In the genomic region with DNA sequence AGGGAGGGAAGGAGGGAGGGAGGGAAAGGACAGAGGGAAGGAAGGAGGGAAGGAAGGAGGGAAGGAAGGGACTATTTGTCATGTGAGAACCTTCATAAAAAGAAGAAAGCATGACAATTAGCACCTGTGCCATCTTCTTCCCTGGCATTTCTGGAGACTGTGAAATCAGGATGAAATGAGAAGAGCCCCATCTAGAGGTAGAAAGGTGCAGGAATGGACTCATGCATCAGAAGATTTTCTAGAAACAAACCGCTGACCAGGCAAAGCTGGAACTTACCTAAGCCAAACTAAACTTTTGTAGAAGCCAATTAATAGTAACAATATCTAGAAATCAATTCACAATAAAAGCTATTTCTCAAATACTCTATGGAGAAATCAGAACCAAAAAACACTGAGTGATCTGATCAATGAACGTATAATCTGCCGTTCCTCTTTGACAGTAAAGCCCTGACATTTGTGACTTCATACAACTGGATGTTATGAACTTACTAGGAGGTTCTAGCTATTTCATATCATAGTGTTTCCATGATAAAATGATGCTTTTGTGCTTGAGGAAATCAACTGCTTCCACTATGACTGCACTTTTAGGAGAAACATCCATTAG, we compare ENCODE assay signal across 8 cellular contexts. TPM values are rescaled to one million over a fixed set of nuclear protein-coding genes. Genes with fewer than 3 reads are reported as not detected.
DNase-seq lines count a peak whose midpoint lies in the region; ATAC-seq and TF ChIP-seq lines count a peak whose summit lies in the region.

No MANE protein-coding gene starts in this region.

- H3K4me1 ChIP-seq in thoracic aorta (ENCODE audit: control insufficient read depth in 1 of 2, low read depth in 2 of 2) = no peaks in the 10 kb centered on the region

- no peaks in the 10 kb centered on the region for H3K27me3 ChIP-seq in thoracic aorta (replicated peaks; ENCODE audit: insufficient read depth)

- WGBS in lower leg skin, 2 donors = 51 to 55% methylated on average over 3 of the region's 3 CpGs

- no peaks in the 10 kb centered on the region for H3K9me3 ChIP-seq in thoracic aorta

- no peak overlapping the region for H3K27ac ChIP-seq in thoracic aorta

- TF ChIP-seq CTCF in GM12874 (IDR thresholded peaks at IDR 0.05; ENCODE audit: insufficient read depth, low read depth, low read length) (peak; percentile 54; the same call in 1 of the 2 replicates), thoracic aorta (IDR thresholded peaks at IDR 0.05) (peak; percentile 29), lower leg skin (IDR thresholded peaks at IDR 0.05) (no peak)

- intact Hi-C loops in posterior vena cava (cut with DNase I) = loop anchor here in 1 of 2 donors (10.0 kb wide), 1 partner anchor 473 kb away; no protein-coding TSS in a partner anchor
- intact Hi-C loops in lower leg skin (cut with DNase I; ENCODE audit: low total_unique reads) = loop anchor here (10.0 kb wide), 2 partner anchors 473 to 497 kb away; a partner anchor contains a TSS

- DNase-seq in AG08396 (ENCODE audit: low spot score) (peak; percentile 56), NCI-H2107 treated with DMSO at 0.1 percent for 48 hours (lab: John Stamatoyannopoulos, UW; ENCODE audit: unreplicated experiment) (peak; percentile 82), astrocyte of the hippocampus (ENCODE audit: low read depth, low spot score) (peak; percentile 61), immature natural killer cell (peak; percentile 31 to 46 (median 33)), thoracic aorta (ENCODE audit: low spot score) (no peak), posterior vena cava (ENCODE audit: low spot score) (no peak), lower leg skin (ENCODE audit: low spot score in 2 of 2) (no peak)

- no peaks in the 10 kb centered on the region for H3K9me3 Mint-ChIP-seq in immature natural killer cell

- ATAC-seq in thoracic aorta (ENCODE audit: insufficient number of reproducible peaks, low FRiP score, low read depth) = no peak

- H3K36me3 ChIP-seq in thoracic aorta = no peaks in the 10 kb centered on the region

- peaks cover 0 to 3% (median 3%) of the 10 kb centered on the region in 3 donors for H3K36me3 Mint-ChIP-seq in immature natural killer cell

- no peaks in the 10 kb centered on the region for H3K27me3 Mint-ChIP-seq in immature natural killer cell (ENCODE audit: low read depth in 3 of 3)

- H3K4me3 ChIP-seq in thoracic aorta = no peak overlapping the region
- H3K4me3 ChIP-seq in lower leg skin (ENCODE audit: low read depth, poor library complexity, severe bottlenecking) = no peak overlapping the region

- no peak overlapping the region for H3K27ac Mint-ChIP-seq in immature natural killer cell

- no peaks in the 10 kb centered on the region for H3K4me1 Mint-ChIP-seq in immature natural killer cell

- no peak for TF ChIP-seq POLR2A in lower leg skin (IDR thresholded peaks at IDR 0.05)

- no peak overlapping the region for H3K4me3 Mint-ChIP-seq in immature natural killer cell

RNA-seq across cellular contexts. Expression of a gene that starts 24.4 kb away (rescaled TPM):
- 10 to 100 TPM in 2 of 3 donors, 1 to 10 TPM in 1; 4.0 to 33.9 (median 16.5) TPM for polyA plus RNA-seq in immature natural killer cell
- total RNA-seq in thoracic aorta (1 to 10 TPM; 2.2 to 2.7 TPM), posterior vena cava (1 to 10 TPM; 3.7 to 5.1 TPM), lower leg skin (10 to 100 TPM in 1 of 4 donors, 1 to 10 TPM in 3; 1.4 to 14.4 (median 6.6) TPM)

Comparison
In these comparisons a context has a peak if more than half of its experiments do, and no peak if none do; other contexts are left out.
1. DNase-seq: peak in AG08396 (single experiment), NCI-H2107 treated with DMSO at 0.1 percent for 48 hours (single experiment), astrocyte of the hippocampus (single experiment) and immature natural killer cell (3 of 3); none in thoracic aorta (single experiment), posterior vena cava (single experiment) and lower leg skin (0 of 2).
2. CTCF ChIP-seq: peak in GM12874 (single experiment) and thoracic aorta (single experiment); none in lower leg skin (0 of 3).